ENCODE assay signal across 8 cellular contexts in the genomic region with DNA sequence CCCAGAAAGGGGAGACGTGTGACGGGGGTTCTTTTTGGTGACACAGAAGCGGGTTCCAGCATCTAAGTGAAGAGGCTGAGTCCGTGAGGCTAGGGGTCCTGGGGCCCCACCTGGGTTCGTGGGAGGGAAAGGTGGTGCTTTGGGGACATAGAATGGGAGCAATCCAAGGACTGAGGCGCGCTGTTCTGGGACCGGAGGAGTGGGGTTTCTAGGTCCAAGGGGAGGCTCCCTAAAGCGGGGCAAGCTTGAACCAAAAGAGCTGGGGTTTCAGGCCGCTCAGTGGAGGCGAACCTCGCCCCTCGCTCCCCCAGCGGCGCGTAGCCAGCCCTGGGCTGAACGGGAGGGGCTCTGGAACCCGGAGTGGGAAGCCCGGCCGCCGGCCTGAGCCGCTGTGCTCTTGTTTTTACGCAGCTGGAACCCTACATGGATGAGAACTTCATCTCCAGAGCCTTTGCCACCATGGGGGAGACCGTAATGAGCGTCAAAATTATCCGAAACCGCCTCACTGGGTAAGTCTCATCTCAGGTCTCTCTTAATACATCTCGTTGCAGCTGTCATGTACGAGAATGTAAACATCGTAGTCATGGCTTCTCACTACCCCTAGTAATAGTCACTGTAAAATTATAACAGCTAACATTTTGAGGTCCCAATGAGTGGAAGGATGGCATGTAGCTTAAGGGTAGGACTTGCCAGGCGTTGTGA. TPM values are rescaled to one million over a fixed set of nuclear protein-coding genes. Genes with fewer than 3 reads are reported as not detected.
A peak's percentile ranks its signal among the peaks of the same experiment; 100 is the strongest.
DNase-seq lines count a peak whose midpoint lies in the region; ATAC-seq and TF ChIP-seq lines count a peak whose summit lies in the region.

No MANE protein-coding gene starts in this region.

- intact Hi-C loops in Right ventricle myocardium inferior (cut with DNase I) = loop anchor here (2.0 kb wide), 2 partner anchors 27 to 35 kb away; no protein-coding TSS in a partner anchor

- no peak for TF ChIP-seq CTCF in GM10266 (IDR thresholded peaks at IDR 0.05; ENCODE audit: control insufficient read depth, insufficient read depth, low read depth, missing control alignments)

- H3K36me3 ChIP-seq in ACC112 (ENCODE audit: insufficient read depth, low read length) (no peaks in the 10 kb centered on the region), adipocyte (ENCODE audit: control insufficient read depth, insufficient read depth, low read length, severe bottlenecking) (peaks cover 5% of the 10 kb centered on the region)

- peak overlapping the region; percentile 88 for H3K4me3 ChIP-seq in ACC112 (ENCODE audit: low read depth, low read length)
- peak overlapping the region; percentile 91 for H3K4me3 ChIP-seq in adipocyte (ENCODE audit: low read length)

- peak overlapping the region; percentile 92 for H3K9ac ChIP-seq in adipocyte (ENCODE audit: low read length)

- H3K9me3 ChIP-seq in adipocyte (ENCODE audit: control insufficient read depth, low read length) = no peaks in the 10 kb centered on the region

- H2AFZ ChIP-seq in ACC112 (ENCODE audit: low read length, unreplicated experiment) = peak overlapping the region; percentile 77

- no peaks in the 10 kb centered on the region for H3K27me3 ChIP-seq in ACC112 (ENCODE audit: insufficient read depth, low read length)
- no peaks in the 10 kb centered on the region for H3K27me3 ChIP-seq in adipocyte (replicated peaks; ENCODE audit: control insufficient read depth, insufficient read depth, low read length)

- H3K79me2 ChIP-seq in ACC112 (ENCODE audit: control insufficient read depth, insufficient read depth, low read length, unreplicated experiment) = peaks cover 14% of the 10 kb centered on the region

- DNase-seq in GM10266 (ENCODE audit: extremely low spot score) = peak; percentile 66
- DNase-seq in NCI-H226 = peak; percentile 2
- DNase-seq in adipocyte (ENCODE audit: low read depth) = peak; percentile 71
- DNase-seq in Right ventricle myocardium inferior (ENCODE audit: missing footprints) = peak; percentile 72
- DNase-seq in nucleus accumbens (lab: John Stamatoyannopoulos, UW) = peak in 35 of 56 donors; percentile 15 to 73 (median 46)
- DNase-seq in KG1 (lab: John Stamatoyannopoulos, UW) = no peak

- H3K4me1 ChIP-seq in ACC112 (ENCODE audit: control insufficient read depth, insufficient read depth, low read length, unreplicated experiment) (peaks cover 6% of the 10 kb centered on the region), adipocyte (ENCODE audit: control insufficient read depth, insufficient read depth, low read length) (peaks cover 11% of the 10 kb centered on the region)

- peak overlapping the region; percentile 18; the same call in 1 of the 2 replicates for H3K27ac ChIP-seq in ACC112 (ENCODE audit: low read depth, low read length)

- ATAC-seq in HG02763 (IDR thresholded peaks at IDR 0.05; ENCODE audit: unreplicated experiment) (peak; percentile 23), Right ventricle myocardium inferior (peak; percentile 33)

RNA-seq across cellular contexts. Expression of a gene that starts 0.5 kb away (rescaled TPM):
- 15.9 TPM for total RNA-seq in Right ventricle myocardium inferior

RNA-seq across cellular contexts. Expression of a gene that starts 38.7 kb away (rescaled TPM):
- 1.6 TPM for total RNA-seq in Right ventricle myocardium inferior

RNA-seq across cellular contexts. Expression of a gene that starts 47.5 kb away (rescaled TPM):
- 8.5 TPM for total RNA-seq in Right ventricle myocardium inferior
